Comparison of ENCODE assay signal across 21 cellular contexts in the genomic region with DNA sequence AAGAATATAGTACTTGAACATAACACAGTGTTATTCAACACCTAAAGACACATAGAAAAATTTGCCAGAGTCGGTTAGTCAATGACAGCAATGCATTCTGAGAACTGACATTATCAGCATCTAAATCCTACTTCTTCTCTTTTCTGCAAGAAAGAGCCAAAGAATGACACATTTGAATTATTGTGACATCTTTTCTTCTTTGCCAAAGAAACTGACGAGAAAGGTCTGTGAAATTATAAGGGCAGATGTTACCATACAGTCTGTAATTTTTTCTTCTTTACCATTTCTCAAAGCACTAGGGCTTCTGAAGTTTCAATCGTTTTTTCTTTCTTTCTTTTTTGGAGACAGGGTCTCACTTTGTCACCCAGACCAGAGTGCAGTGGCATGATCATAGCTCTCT.
"Had no signal": no experiment of that assay in that cellular context is flagged by ENCODE, and none has a peak within 500 bp of the region (broad histone marks: within the 10 kb centered on the region; RNA-seq: fewer than 3 reads in every experiment).

No MANE protein-coding gene starts in this region.

- H3K4me1 Mint-ChIP-seq: activated naive CD8-positive, alpha-beta T cell treated with anti-CD3 and anti-CD28 coated beads for 36 hours; nephron progenitor cell had no signal

- ATAC-seq: foreskin keratinocyte, left lobe of liver had no signal

- H3K4me3 ChIP-seq: ascending aorta, heart right ventricle, pancreas, psoas muscle, spleen, testis, uterus had no signal

- H3K27ac ChIP-seq: ascending aorta, brain microvascular endothelial cell, foreskin keratinocyte, pancreas, psoas muscle, spleen, testis, uterus had no signal

- H3K4me1 ChIP-seq: ascending aorta, foreskin keratinocyte, pancreas, psoas muscle, spleen, testis, uterus had no signal

- H3K27ac Mint-ChIP-seq: activated naive CD4-positive, alpha-beta T cell treated with anti-CD3 and anti-CD28 coated beads for 36 hours; activated naive CD8-positive, alpha-beta T cell treated with anti-CD3 and anti-CD28 coated beads for 36 hours; nephron progenitor cell had no signal

- DNase-seq: activated CD4-positive, alpha-beta T cell treated with anti-CD3 and anti-CD28 coated beads for 4 hours; activated CD4-positive, alpha-beta T cell treated with anti-CD3 and anti-CD28 coated beads, Interleukin-2, amount 50 U/mL, for 48 hours; activated CD4-positive, CD25-positive, alpha-beta regulatory T cell; activated CD8-positive, alpha-beta memory T cell treated with anti-CD3 and anti-CD28 coated beads for 24 hours; activated effector memory CD4-positive, alpha-beta T cell treated with anti-CD3 and anti-CD28 coated beads, Interleukin-2, amount 50 U/mL, for 16 hours; activated naive CD4-positive, alpha-beta T cell treated with anti-CD3 and anti-CD28 coated beads for 36 hours; activated naive CD8-positive, alpha-beta T cell treated with anti-CD3 and anti-CD28 coated beads for 36 hours; brain microvascular endothelial cell; foreskin keratinocyte; mammary epithelial cell; nephron progenitor cell; spleen; stimulated activated naive CD4-positive, alpha-beta T cell treated with Interleukin-2 at 50 U/mL for 16 hours; trophoblast cell had no signal

- H3K36me3 Mint-ChIP-seq: activated naive CD8-positive, alpha-beta T cell treated with anti-CD3 and anti-CD28 coated beads for 36 hours had no signal

- H3K4me3 Mint-ChIP-seq: activated naive CD4-positive, alpha-beta T cell treated with anti-CD3 and anti-CD28 coated beads for 36 hours; activated naive CD8-positive, alpha-beta T cell treated with anti-CD3 and anti-CD28 coated beads for 36 hours; nephron progenitor cell had no signal

- H3K9me3 Mint-ChIP-seq: activated naive CD4-positive, alpha-beta T cell treated with anti-CD3 and anti-CD28 coated beads for 36 hours; activated naive CD8-positive, alpha-beta T cell treated with anti-CD3 and anti-CD28 coated beads for 36 hours had no signal

- H3K9me3 ChIP-seq: ascending aorta, heart right ventricle, pancreas, psoas muscle, testis, uterus had no signal

- H3K36me3 ChIP-seq: ascending aorta, brain microvascular endothelial cell, heart right ventricle, pancreas, spleen, uterus had no signal

- H3K27me3 ChIP-seq: ascending aorta, brain microvascular endothelial cell, foreskin keratinocyte, heart right ventricle, pancreas, spleen, testis, uterus had no signal
